In the genomic region with DNA sequence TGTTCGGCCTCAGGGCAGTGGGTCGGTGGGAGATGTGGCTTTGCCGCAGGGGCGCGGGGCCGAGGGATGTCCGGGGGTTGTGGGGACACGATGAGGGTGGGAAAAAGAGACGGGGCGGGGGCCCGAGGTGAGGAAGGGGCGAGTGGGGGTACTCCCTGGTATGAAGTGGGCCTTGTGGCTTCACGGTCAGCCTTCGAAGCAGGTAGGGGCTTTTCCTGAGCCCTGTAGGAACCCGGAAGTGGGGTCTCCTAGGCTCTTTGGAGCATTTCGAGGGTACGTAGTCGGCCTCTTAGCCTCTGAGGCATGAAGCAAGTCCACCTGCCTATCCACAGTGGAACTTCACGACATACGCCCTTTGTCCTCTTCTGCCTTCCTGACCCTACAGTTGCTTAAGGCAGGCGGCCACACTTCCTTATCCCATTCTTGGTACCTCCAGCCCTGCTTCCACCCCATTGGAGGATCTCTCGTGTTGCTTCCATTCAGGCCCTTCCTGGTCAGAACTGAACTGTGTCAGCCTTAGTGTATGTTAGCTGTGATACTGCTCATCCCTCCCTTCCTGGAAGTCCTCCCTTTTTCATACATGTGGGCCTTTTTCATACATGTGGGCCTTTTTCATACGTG, we compare ENCODE assay signal across 8 cellular contexts. TPM values are rescaled to one million over a fixed set of nuclear protein-coding genes. Genes with fewer than 3 reads are reported as not detected.
DNase-seq lines count a peak whose midpoint lies in the region; ATAC-seq and TF ChIP-seq lines count a peak whose summit lies in the region.

No MANE protein-coding gene starts in this region.

- peak overlapping the region; percentile 98 to 99 for H3K27ac Mint-ChIP-seq in activated naive CD4-positive, alpha-beta T cell treated with anti-CD3 and anti-CD28 coated beads, Interleukin-2, amount 50 U/mL, for 72 hours

- H3K9me3 Mint-ChIP-seq in activated naive CD4-positive, alpha-beta T cell treated with anti-CD3 and anti-CD28 coated beads, Interleukin-2, amount 50 U/mL, for 72 hours = no peaks in the 10 kb centered on the region

- peak overlapping the region; percentile 100 for H3K27ac ChIP-seq in cardiac muscle cell
- H3K27ac ChIP-seq in rectal smooth muscle tissue (ENCODE audit: low read depth, low read length) = peak overlapping the region; percentile 96

- H3K36me3 ChIP-seq in cardiac muscle cell = peaks cover 11% of the 10 kb centered on the region
- H3K36me3 ChIP-seq in rectal smooth muscle tissue (ENCODE audit: control insufficient read depth, insufficient read depth, low read length) = peaks cover 18% of the 10 kb centered on the region

- no peak for TF ChIP-seq CTCF in cardiac muscle cell (IDR thresholded peaks at IDR 0.05; ENCODE audit: low read depth, low read length)

- ATAC-seq in activated naive CD4-positive, alpha-beta T cell treated with anti-CD3 and anti-CD28 coated beads, Interleukin-2, amount 50 U/mL, for 72 hours = peak; percentile 13 to 33

- peak overlapping the region; percentile 87 for H3K4me3 ChIP-seq in cardiac muscle cell
- peak overlapping the region; percentile 90 for H3K4me3 ChIP-seq in rectal smooth muscle tissue (ENCODE audit: low read length)

- H3K9ac ChIP-seq in rectal smooth muscle tissue (ENCODE audit: low read length) = peak overlapping the region; percentile 82

- no peaks in the 10 kb centered on the region for H3K9me3 ChIP-seq in cardiac muscle cell (ENCODE audit: low read depth)

- peaks cover 54 to 68% of the 10 kb centered on the region in 2 donors for H3K36me3 Mint-ChIP-seq in activated naive CD4-positive, alpha-beta T cell treated with anti-CD3 and anti-CD28 coated beads, Interleukin-2, amount 50 U/mL, for 72 hours

- DNase-seq in NCI-H2227 (lab: John Stamatoyannopoulos, UW; ENCODE audit: unreplicated experiment) = peak; percentile 35
- no peak for DNase-seq in NCI-H2227 treated with DMSO at 0.1 percent for 48 hours (lab: John Stamatoyannopoulos, UW)
- DNase-seq in M059J (ENCODE audit: low read depth) = peak; percentile 43
- DNase-seq in activated naive CD4-positive, alpha-beta T cell treated with anti-CD3 and anti-CD28 coated beads, Interleukin-2, amount 50 U/mL, for 72 hours (ENCODE audit: low spot score in 2 of 2) = peak in 1 of 2 donors; percentile 36
- DNase-seq in cardiac muscle cell (ENCODE audit: low read depth in 1 of 2, low spot score in 1 of 2) = peak; percentile 36 to 57
- no peak for DNase-seq in activated CD4-positive, CD25-positive, alpha-beta regulatory T cell treated with anti-CD3 and anti-CD28 coated beads, Interleukin-2, amount 50 U/mL, for 72 hours
- DNase-seq in occipital lobe (lab: John Stamatoyannopoulos, UW) = no peak

- H3K27me3 ChIP-seq in cardiac muscle cell (no peaks in the 10 kb centered on the region), rectal smooth muscle tissue (ENCODE audit: control insufficient read depth, insufficient read depth, low read length) (no peaks in the 10 kb centered on the region)

- H3K4me1 ChIP-seq in cardiac muscle cell (ENCODE audit: low read depth) (peaks cover 13% of the 10 kb centered on the region), rectal smooth muscle tissue (ENCODE audit: control insufficient read depth, insufficient read depth, low read length) (peaks cover 20% of the 10 kb centered on the region)

RNA-seq across cellular contexts. Expression of a gene that starts 0.4 kb away (rescaled TPM):
- total RNA-seq in M059J (2014; rRNA removed; shearing (Covaris generic)) = 155 and 190 TPM in 2 replicates
- total RNA-seq in activated naive CD4-positive, alpha-beta T cell treated with anti-CD3 and anti-CD28 coated beads, Interleukin-2, amount 50 U/mL, for 72 hours = 100 to 1,000 TPM; 125 to 265 TPM
- total RNA-seq in cardiac muscle cell (114 and 136 TPM in 2 replicates), occipital lobe (162 TPM)
- polyA plus RNA-seq in cardiac muscle cell = 111 and 138 TPM in 2 replicates

RNA-seq across cellular contexts. Expression of a gene that starts 1.0 kb away (rescaled TPM):
- 53.6 and 60.2 TPM in 2 replicates for total RNA-seq in M059J (2014; rRNA removed; shearing (Covaris generic))
- 10 to 100 TPM; 47.5 to 92.3 TPM for total RNA-seq in activated naive CD4-positive, alpha-beta T cell treated with anti-CD3 and anti-CD28 coated beads, Interleukin-2, amount 50 U/mL, for 72 hours
- total RNA-seq in cardiac muscle cell = 137 and 141 TPM in 2 replicates
- 91.3 and 97.2 TPM in 2 replicates for polyA plus RNA-seq in cardiac muscle cell
- total RNA-seq in occipital lobe = 28.1 TPM

RNA-seq across cellular contexts. Expression of a gene that starts 16.8 kb away (rescaled TPM):
- 2.6 and 3.3 TPM in 2 replicates for total RNA-seq in M059J (2014; rRNA removed; shearing (Covaris generic))
- 100 to 1,000 TPM in 1 of 2 donors, 10 to 100 TPM in 1; 78.1 to 121 TPM for total RNA-seq in activated naive CD4-positive, alpha-beta T cell treated with anti-CD3 and anti-CD28 coated beads, Interleukin-2, amount 50 U/mL, for 72 hours
- total RNA-seq in cardiac muscle cell = 20.1 and 59.6 TPM in 2 replicates
- 29.4 and 38.8 TPM in 2 replicates for polyA plus RNA-seq in cardiac muscle cell
- total RNA-seq in occipital lobe = 16.5 TPM

RNA-seq across cellular contexts. Expression of a gene that starts 23.5 kb away (rescaled TPM):
- total RNA-seq in M059J (2014; rRNA removed; shearing (Covaris generic)) = 6.4 and 10.6 TPM in 2 replicates
- total RNA-seq in activated naive CD4-positive, alpha-beta T cell treated with anti-CD3 and anti-CD28 coated beads, Interleukin-2, amount 50 U/mL, for 72 hours = 10 to 100 TPM; 23.8 to 45.1 TPM
- 23.7 and 24.6 TPM in 2 replicates for total RNA-seq in cardiac muscle cell
- 20.4 and 29.1 TPM in 2 replicates for polyA plus RNA-seq in cardiac muscle cell
- 56.1 TPM for total RNA-seq in occipital lobe

RNA-seq across cellular contexts. Expression of a gene that starts 43.5 kb away (rescaled TPM):
- 9.6 and 10.4 TPM in 2 replicates for total RNA-seq in M059J (2014; rRNA removed; shearing (Covaris generic))
- 10 to 100 TPM; 34.8 to 58.0 TPM for total RNA-seq in activated naive CD4-positive, alpha-beta T cell treated with anti-CD3 and anti-CD28 coated beads, Interleukin-2, amount 50 U/mL, for 72 hours
- total RNA-seq in cardiac muscle cell = 30.7 and 32.1 TPM in 2 replicates
- polyA plus RNA-seq in cardiac muscle cell = 34.5 and 45.9 TPM in 2 replicates
- 61.3 TPM for total RNA-seq in occipital lobe

Comparison
In these comparisons a context has a peak if more than half of its experiments do, and no peak if none do; other contexts are left out.
1. DNase-seq: peak in NCI-H2227 (single experiment), M059J (single experiment) and cardiac muscle cell (2 of 2); none in NCI-H2227 treated with DMSO at 0.1 percent for 48 hours (single experiment), activated CD4-positive, CD25-positive, alpha-beta regulatory T cell treated with anti-CD3 and anti-CD28 coated beads, Interleukin-2, amount 50 U/mL, for 72 hours (single experiment) and occipital lobe (single experiment).